In the genomic region with DNA sequence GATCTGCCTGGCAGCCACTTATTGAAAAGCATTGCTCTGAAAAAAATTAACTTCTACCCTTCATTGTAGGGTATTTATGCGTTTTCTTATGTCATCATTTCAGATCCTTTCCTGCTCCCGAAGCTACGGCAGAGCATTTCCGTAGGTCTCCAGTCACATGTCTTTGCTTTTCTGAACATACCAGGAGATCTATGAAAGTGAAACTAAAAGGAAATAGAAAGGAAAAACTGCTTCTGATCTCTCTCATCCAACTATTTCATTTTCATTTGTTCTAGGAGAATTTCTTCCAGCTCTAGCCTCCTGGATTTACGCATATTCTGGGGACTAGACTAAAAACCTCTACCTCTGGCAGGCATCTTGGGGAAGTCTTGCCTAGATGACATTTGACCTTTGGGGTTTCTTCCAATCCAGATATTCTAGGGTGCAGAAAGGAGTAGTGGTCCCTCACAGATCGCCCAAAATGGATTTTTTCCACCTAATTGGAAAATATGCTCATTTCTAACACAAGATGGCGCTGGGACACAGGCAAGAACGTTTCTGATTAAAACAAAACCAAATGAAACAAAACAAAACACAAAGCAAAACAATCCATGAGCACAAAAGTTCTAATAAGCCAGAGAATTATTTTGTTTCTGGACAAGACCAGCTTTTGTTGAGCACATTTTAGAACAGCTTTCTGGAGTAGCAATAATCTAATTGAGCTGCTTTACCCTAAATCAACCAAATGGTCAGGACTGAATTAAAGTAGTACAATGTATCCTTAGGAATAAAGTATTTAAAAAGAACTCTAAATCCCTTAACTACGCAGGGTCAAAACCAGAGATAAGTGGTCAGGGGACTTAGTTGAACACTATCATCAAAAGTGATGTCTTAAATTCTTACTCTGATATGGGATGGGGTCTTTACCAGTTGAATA, we compare ENCODE assay signal across 8 cellular contexts. TPM values are rescaled to one million over a fixed set of nuclear protein-coding genes. Genes with fewer than 3 reads are reported as not detected.
DNase-seq lines count a peak whose midpoint lies in the region; ATAC-seq and TF ChIP-seq lines count a peak whose summit lies in the region.

No MANE protein-coding gene starts in this region.

- no peaks in the 10 kb centered on the region for H3K9me3 Mint-ChIP-seq in activated CD8-positive, alpha-beta T cell treated with anti-CD3 and anti-CD28 coated beads for 36 hours
- no peaks in the 10 kb centered on the region for H3K9me3 Mint-ChIP-seq in osteocyte (ENCODE audit: unreplicated experiment)

- peak; percentile 96 for TF ChIP-seq CTCF in activated CD8-positive, alpha-beta T cell treated with anti-CD3 and anti-CD28 coated beads for 36 hours (IDR thresholded peaks at IDR 0.05)
- TF ChIP-seq CTCF in foreskin keratinocyte (conservative IDR thresholded peaks at IDR 0.05) (peak; percentile 88), osteocyte (IDR thresholded peaks at IDR 0.05) (peak; percentile 86)

- peaks cover 5% of the 10 kb centered on the region for H3K4me1 Mint-ChIP-seq in activated CD8-positive, alpha-beta T cell treated with anti-CD3 and anti-CD28 coated beads for 36 hours (ENCODE audit: low read depth)
- H3K4me1 Mint-ChIP-seq in osteocyte (ENCODE audit: unreplicated experiment) = peaks cover 5% of the 10 kb centered on the region

- intact Hi-C loops in activated CD8-positive, alpha-beta T cell treated with anti-CD3 and anti-CD28 coated beads for 36 hours (cut with micrococcal nuclease) = loop anchor here (2.0 to 10.0 kb wide), 5 partner anchors 79 to 639 kb away; no protein-coding TSS in a partner anchor

- no peak overlapping the region for H3K27ac ChIP-seq in foreskin keratinocyte

- peaks cover 13% of the 10 kb centered on the region for H3K27me3 ChIP-seq in foreskin keratinocyte

- H3K4me3 Mint-ChIP-seq in activated CD8-positive, alpha-beta T cell treated with anti-CD3 and anti-CD28 coated beads for 36 hours = no peak overlapping the region
- H3K4me3 Mint-ChIP-seq in osteocyte (ENCODE audit: unreplicated experiment) = peak overlapping the region; percentile 60

- DNase-seq in stimulated activated CD4-positive, alpha-beta T cell treated with anti-CD3 and anti-CD28 coated beads, Interleukin-15, amount 100 ng/mL, for 24 hours = peak; percentile 35
- no peak for DNase-seq in stimulated activated CD4-positive, alpha-beta T cell treated with anti-CD3 and anti-CD28 coated beads, Interleukin-12 subunit alpha, Interleukin-12 subunit beta, amount 100 ng/mL, for 4 hours
- DNase-seq in NCI-H1092 (lab: John Stamatoyannopoulos, UW) (peak; percentile 20), foreskin keratinocyte (no peak), osteocyte (ENCODE audit: extremely low spot score, unreplicated experiment) (no peak), foreskin melanocyte (no peak)
- DNase-seq in activated CD8-positive, alpha-beta T cell treated with anti-CD3 and anti-CD28 coated beads for 36 hours = peak; percentile 56

- CTCF ChIA-PET in activated CD8-positive, alpha-beta T cell treated with anti-CD3 and anti-CD28 coated beads for 36 hours (lab: Charles Lee) = interaction anchor here (0.7 to 6.9 kb wide), 75 partner anchors 8 to 642 kb away, joined by 3 to 124 read pairs (median 5); partner anchors contain the start of genes CCND2, FGF23, PARP11 and TIGAR

- H3K4me1 ChIP-seq in foreskin keratinocyte = no peaks in the 10 kb centered on the region

- H3K27ac Mint-ChIP-seq in activated CD8-positive, alpha-beta T cell treated with anti-CD3 and anti-CD28 coated beads for 36 hours = no peak overlapping the region
- peak overlapping the region; percentile 31 for H3K27ac Mint-ChIP-seq in osteocyte (ENCODE audit: unreplicated experiment)

- H3K27me3 Mint-ChIP-seq in activated CD8-positive, alpha-beta T cell treated with anti-CD3 and anti-CD28 coated beads for 36 hours = no peaks in the 10 kb centered on the region
- peaks cover 18% of the 10 kb centered on the region for H3K27me3 Mint-ChIP-seq in osteocyte (ENCODE audit: unreplicated experiment)

- ATAC-seq in activated CD8-positive, alpha-beta T cell treated with anti-CD3 and anti-CD28 coated beads for 36 hours = no peak
- ATAC-seq in foreskin keratinocyte (no peak), GM19035 (IDR thresholded peaks at IDR 0.05; ENCODE audit: unreplicated experiment) (no peak)

- POLR2A ChIA-PET in activated CD8-positive, alpha-beta T cell treated with anti-CD3 and anti-CD28 coated beads for 36 hours (lab: Charles Lee) = interaction anchor here (1.0 to 2.1 kb wide), 5 partner anchors 19 to 391 kb away, joined by 3 to 9 read pairs (median 5); no protein-coding TSS in a partner anchor

- H3K36me3 Mint-ChIP-seq in activated CD8-positive, alpha-beta T cell treated with anti-CD3 and anti-CD28 coated beads for 36 hours (ENCODE audit: low read depth) = no peaks in the 10 kb centered on the region
- H3K36me3 Mint-ChIP-seq in osteocyte (ENCODE audit: unreplicated experiment) = no peaks in the 10 kb centered on the region

RNA-seq across cellular contexts. Expression of gene PARP11, which starts 12.2 kb away (rescaled TPM):
- total RNA-seq in activated CD8-positive, alpha-beta T cell treated with anti-CD3 and anti-CD28 coated beads for 36 hours = 10 to 100 TPM; 19.7 to 22.3 TPM
- total RNA-seq in foreskin keratinocyte = 5.6 and 5.7 TPM in 2 replicates
- 1.7 and 1.9 TPM in 2 replicates for polyA plus RNA-seq in foreskin keratinocyte
- total RNA-seq in osteocyte = 6.7 and 8.7 TPM in 2 replicates

Comparison
In these comparisons a context has a peak if more than half of its experiments do, and no peak if none do; other contexts are left out.
1. DNase-seq: peak in stimulated activated CD4-positive, alpha-beta T cell treated with anti-CD3 and anti-CD28 coated beads, Interleukin-15, amount 100 ng/mL, for 24 hours (single experiment), NCI-H1092 (single experiment) and activated CD8-positive, alpha-beta T cell treated with anti-CD3 and anti-CD28 coated beads for 36 hours (single experiment); none in stimulated activated CD4-positive, alpha-beta T cell treated with anti-CD3 and anti-CD28 coated beads, Interleukin-12 subunit alpha, Interleukin-12 subunit beta, amount 100 ng/mL, for 4 hours (single experiment), foreskin keratinocyte (0 of 2), osteocyte (single experiment) and foreskin melanocyte (single experiment).
2. Peak in every context shown above with its lines, with median percentiles within 50 percentile points of each other: CTCF ChIP-seq.